17 cellular contexts compared by ENCODE assay signal in the genomic region with DNA sequence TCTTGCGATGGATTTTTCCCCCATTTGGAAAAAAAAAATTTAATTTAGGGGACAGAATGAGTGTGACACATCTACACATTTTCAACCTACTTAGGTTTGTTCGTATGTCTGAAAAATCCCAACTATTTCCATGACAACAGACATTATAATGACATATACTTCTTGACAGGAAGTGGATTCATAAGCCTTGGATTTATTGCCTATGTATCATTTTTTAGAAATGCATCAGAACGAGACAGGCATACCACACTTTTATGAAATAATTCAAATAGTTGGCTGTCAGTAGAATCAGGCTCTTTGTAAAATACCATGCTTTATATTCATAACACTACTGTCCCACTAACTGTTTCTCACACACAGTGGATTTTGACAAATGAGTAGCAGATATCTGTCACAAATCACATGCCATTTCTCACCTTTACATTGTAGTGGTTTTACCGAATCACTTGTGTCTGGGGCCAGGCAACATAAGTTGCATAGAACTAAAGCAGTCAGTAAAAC.
A peak's percentile ranks its signal among the peaks of the same experiment; 100 is the strongest.
DNase-seq lines count a peak whose midpoint lies in the region; ATAC-seq, FAIRE-seq and TF ChIP-seq lines count a peak whose summit lies in the region.
"Had no signal": no experiment of that assay in that cellular context is flagged by ENCODE, and none has a peak within 500 bp of the region (broad histone marks: within the 10 kb centered on the region; RNA-seq: fewer than 3 reads in every experiment).

No MANE protein-coding gene starts in this region.

- FAIRE-seq in A549 (lab: Jason Lieb, UNC) = peak; percentile 92
- peak; percentile 57 for FAIRE-seq in HTR-8/SVneo (lab: Jason Lieb, UNC)
- FAIRE-seq in astrocyte (lab: Jason Lieb, UNC) = peak; percentile 96
- FAIRE-seq: GM12878, GM18507 had no signal

- no peak overlapping the region for H3K4me3 ChIP-seq in A549
- H3K4me3 ChIP-seq in astrocyte (ENCODE audit: insufficient read depth, low read depth, low read length) = no peak overlapping the region
- no peak overlapping the region for H3K4me3 ChIP-seq in osteoblast (ENCODE audit: insufficient read depth, low read length)
- no peak overlapping the region for H3K4me3 ChIP-seq in Karpas-422 (ENCODE audit: low read length)
- H3K4me3 ChIP-seq: BLaER1 treated with 17β-estradiol and CSF1 and Interleukin-3, amounts not matched to agents 10 nM and 100 nM; GM12878 had no signal

- WGBS in A549 (ENCODE audit: missing lambda C conversion rate) = 27% methylated on average over 4 of the region's 4 CpGs

- no peaks in the 10 kb centered on the region for H3K36me3 Mint-ChIP-seq in astrocyte (ENCODE audit: low read depth, unreplicated experiment)
- H3K36me3 Mint-ChIP-seq: CD4-positive, CD25-positive, alpha-beta regulatory T cell had no signal

- H4K20me1 ChIP-seq in astrocyte (ENCODE audit: insufficient read depth, low read length) (no peaks in the 10 kb centered on the region), osteoblast (ENCODE audit: insufficient read depth, low read length) (no peaks in the 10 kb centered on the region), Karpas-422 (ENCODE audit: insufficient read depth, low read depth, low read length) (no peaks in the 10 kb centered on the region)
- H4K20me1 ChIP-seq: BLaER1 treated with 17β-estradiol and CSF1 and Interleukin-3, amounts not matched to agents 10 nM and 100 nM had no signal

- no peaks in the 10 kb centered on the region for H3K27me3 Mint-ChIP-seq in astrocyte (ENCODE audit: low read depth, unreplicated experiment)

- CTCF ChIA-PET in A549 (lab: Yijun Ruan, JAX) = no interaction called here

- peaks cover 2% of the 10 kb centered on the region for H3K9me3 Mint-ChIP-seq in astrocyte (ENCODE audit: unreplicated experiment)
- H3K9me3 Mint-ChIP-seq: CD4-positive, CD25-positive, alpha-beta regulatory T cell had no signal

- POLR2A ChIA-PET in A549 (lab: Yijun Ruan, JAX) = no interaction called here

- intact Hi-C loops in left ventricle myocardium superior (cut with micrococcal nuclease) = no loop called here

- no peak for TF ChIP-seq RAD21 in A549 (conservative IDR thresholded peaks at IDR 0.05 in 1 of 2, IDR thresholded peaks at IDR 0.05 in 1 of 2)

- H3K9ac ChIP-seq in astrocyte (ENCODE audit: low read length) = no peak overlapping the region
- no peak overlapping the region for H3K9ac ChIP-seq in Karpas-422 (ENCODE audit: low read length)
- H3K9ac ChIP-seq: BLaER1 treated with 17β-estradiol and CSF1 and Interleukin-3, amounts not matched to agents 10 nM and 100 nM had no signal

- no peaks in the 10 kb centered on the region for H3K4me1 ChIP-seq in A549
- H3K4me1 ChIP-seq in astrocyte (ENCODE audit: insufficient read depth, low read length) = no peaks in the 10 kb centered on the region
- H3K4me1 ChIP-seq in osteoblast (ENCODE audit: insufficient read depth, low read length) = peaks cover 3% of the 10 kb centered on the region
- no peaks in the 10 kb centered on the region for H3K4me1 ChIP-seq in Karpas-422 (ENCODE audit: low read length)
- H3K4me1 ChIP-seq: BLaER1 treated with 17β-estradiol and CSF1 and Interleukin-3, amounts not matched to agents 10 nM and 100 nM had no signal

- TF ChIP-seq CTCF in A549 (IDR thresholded peaks at IDR 0.05) (no peak), astrocyte (IDR thresholded peaks at IDR 0.05; ENCODE audit: insufficient read depth, low read depth, low read length) (no peak), osteoblast (IDR thresholded peaks at IDR 0.05; ENCODE audit: extremely low read depth, low read depth, low read length) (no peak)

- no peak overlapping the region for H3K27ac ChIP-seq in A549
- H3K27ac ChIP-seq in astrocyte (ENCODE audit: low read depth, low read length) = no peak overlapping the region
- H3K27ac ChIP-seq in osteoblast (ENCODE audit: low read depth, low read length) = no peak overlapping the region
- H3K27ac ChIP-seq in Karpas-422 (ENCODE audit: low read length) = no peak overlapping the region
- H3K27ac ChIP-seq: 22Rv1; BLaER1 treated with 17β-estradiol and CSF1 and Interleukin-3, amounts not matched to agents 10 nM and 100 nM had no signal

- no peak overlapping the region for H3K4me3 Mint-ChIP-seq in astrocyte (ENCODE audit: unreplicated experiment)
- H3K4me3 Mint-ChIP-seq: CD4-positive, CD25-positive, alpha-beta regulatory T cell; H9 had no signal

- H3K4me2 ChIP-seq in A549 (no peak overlapping the region), astrocyte (ENCODE audit: low read length) (no peak overlapping the region), osteoblast (ENCODE audit: insufficient read depth, low read length) (peak overlapping the region; percentile 32), Karpas-422 (ENCODE audit: low read depth, low read length, poor library complexity, severe bottlenecking) (no peak overlapping the region)
- H3K4me2 ChIP-seq: BLaER1 treated with 17β-estradiol and CSF1 and Interleukin-3, amounts not matched to agents 10 nM and 100 nM had no signal

- no peak overlapping the region for H3K27ac Mint-ChIP-seq in astrocyte (ENCODE audit: unreplicated experiment)
- H3K27ac Mint-ChIP-seq: CD4-positive, CD25-positive, alpha-beta regulatory T cell; H9 had no signal

- H3K79me2 ChIP-seq in astrocyte (ENCODE audit: insufficient read depth, low read length) (no peaks in the 10 kb centered on the region), osteoblast (ENCODE audit: insufficient read depth, low read length) (no peaks in the 10 kb centered on the region), Karpas-422 (ENCODE audit: low read length) (no peaks in the 10 kb centered on the region)

- no peaks in the 10 kb centered on the region for H3K4me1 Mint-ChIP-seq in astrocyte (ENCODE audit: low read depth, unreplicated experiment)
- H3K4me1 Mint-ChIP-seq: CD4-positive, CD25-positive, alpha-beta regulatory T cell had no signal

- no peak for TF ChIP-seq EP300 in A549 (IDR thresholded peaks at IDR 0.05)

- no peak for TF ChIP-seq POLR2A in A549 (IDR thresholded peaks at IDR 0.05; ENCODE audit: low read length)

- DNase-seq in A549 (ENCODE audit: low read depth in 1 of 2, low spot score in 1 of 2) = no peak
- peak; percentile 10 for DNase-seq in HTR-8/SVneo (ENCODE audit: insufficient read length, low spot score)
- no peak for DNase-seq in astrocyte (ENCODE audit: low read depth)
- no peak for DNase-seq in osteoblast (ENCODE audit: insufficient read length, low spot score, missing footprints)
- no peak for DNase-seq in RPMI8226
- no peak for DNase-seq in NCI-H1092 treated with DMSO at 0.1 percent for 48 hours (lab: John Stamatoyannopoulos, UW)
- DNase-seq in left ventricle myocardium superior = no peak
- no peak for DNase-seq in Karpas-422
- DNase-seq: ACHN; CD4-positive, CD25-positive, alpha-beta regulatory T cell; DMS53; GOT3; H9 had no signal

- H3K27me3 ChIP-seq in astrocyte (ENCODE audit: insufficient read depth, low read length) = no peaks in the 10 kb centered on the region
- no peaks in the 10 kb centered on the region for H3K27me3 ChIP-seq in osteoblast (ENCODE audit: insufficient read depth, low read length)
- no peaks in the 10 kb centered on the region for H3K27me3 ChIP-seq in Karpas-422 (ENCODE audit: low read length)

- H2AFZ ChIP-seq in astrocyte (ENCODE audit: low read depth, low read length) = no peak overlapping the region
- no peak overlapping the region for H2AFZ ChIP-seq in osteoblast (ENCODE audit: low read length)
- H2AFZ ChIP-seq in Karpas-422 (ENCODE audit: low read length) = no peak overlapping the region

- H3K9me3 ChIP-seq in A549 = no peaks in the 10 kb centered on the region
- no peaks in the 10 kb centered on the region for H3K9me3 ChIP-seq in astrocyte (ENCODE audit: insufficient read depth, low read depth, low read length)
- H3K9me3 ChIP-seq in osteoblast (ENCODE audit: low read depth, low read length) = no peaks in the 10 kb centered on the region
- H3K9me3 ChIP-seq in Karpas-422 (ENCODE audit: low read length) = no peaks in the 10 kb centered on the region

- no peaks in the 10 kb centered on the region for H3K9me2 ChIP-seq in Karpas-422 (replicated peaks; ENCODE audit: insufficient read depth, low read length)

- ATAC-seq in A549 (no peak), left ventricle myocardium superior (no peak)
- ATAC-seq: GM12878 had no signal

- H3K36me3 ChIP-seq in astrocyte (ENCODE audit: insufficient read depth, low read length) = no peaks in the 10 kb centered on the region
- no peaks in the 10 kb centered on the region for H3K36me3 ChIP-seq in osteoblast (ENCODE audit: insufficient read depth, low read length)
- no peaks in the 10 kb centered on the region for H3K36me3 ChIP-seq in Karpas-422 (ENCODE audit: insufficient read depth, low read length)
- H3K36me3 ChIP-seq: BLaER1 treated with 17β-estradiol and CSF1 and Interleukin-3, amounts not matched to agents 10 nM and 100 nM had no signal

TF ChIP-seq in A549, 52 proteins besides CTCF, POLR2A, EP300 and RAD21:
- TF ChIP-seq NFE2L2 (conservative IDR thresholded peaks at IDR 0.05; ENCODE audit: low read length) = no peak
TF ChIP-seq in A549: peak in this region for 0.
